ENCODE assay signal across 1 cellular context in the genomic region with DNA sequence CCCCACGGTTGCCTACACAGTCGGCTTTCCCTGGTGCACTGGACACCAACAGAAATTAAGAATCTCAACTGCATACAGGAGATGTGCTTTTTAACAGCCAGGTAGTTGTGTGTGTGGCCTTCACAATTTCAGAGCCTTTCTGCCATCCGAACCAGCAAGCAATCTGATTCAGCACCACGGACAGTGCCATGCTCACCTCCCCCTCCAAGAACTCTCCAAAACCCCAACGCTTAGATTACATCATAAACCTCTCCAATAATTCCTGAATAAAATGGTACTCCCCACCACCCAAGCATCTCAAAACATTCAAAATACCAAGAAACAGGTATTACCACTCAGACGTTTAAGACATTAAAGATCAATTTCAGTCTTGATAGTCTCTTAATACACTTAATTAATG.
TF ChIP-seq lines count a peak whose summit lies in the region.

No MANE protein-coding gene starts in this region.

TF ChIP-seq in K562, 482 proteins besides CTCF, POLR2A, EP300 and RAD21 (continued from another document and continues in another):
- TF ChIP-seq, protein P1, sequence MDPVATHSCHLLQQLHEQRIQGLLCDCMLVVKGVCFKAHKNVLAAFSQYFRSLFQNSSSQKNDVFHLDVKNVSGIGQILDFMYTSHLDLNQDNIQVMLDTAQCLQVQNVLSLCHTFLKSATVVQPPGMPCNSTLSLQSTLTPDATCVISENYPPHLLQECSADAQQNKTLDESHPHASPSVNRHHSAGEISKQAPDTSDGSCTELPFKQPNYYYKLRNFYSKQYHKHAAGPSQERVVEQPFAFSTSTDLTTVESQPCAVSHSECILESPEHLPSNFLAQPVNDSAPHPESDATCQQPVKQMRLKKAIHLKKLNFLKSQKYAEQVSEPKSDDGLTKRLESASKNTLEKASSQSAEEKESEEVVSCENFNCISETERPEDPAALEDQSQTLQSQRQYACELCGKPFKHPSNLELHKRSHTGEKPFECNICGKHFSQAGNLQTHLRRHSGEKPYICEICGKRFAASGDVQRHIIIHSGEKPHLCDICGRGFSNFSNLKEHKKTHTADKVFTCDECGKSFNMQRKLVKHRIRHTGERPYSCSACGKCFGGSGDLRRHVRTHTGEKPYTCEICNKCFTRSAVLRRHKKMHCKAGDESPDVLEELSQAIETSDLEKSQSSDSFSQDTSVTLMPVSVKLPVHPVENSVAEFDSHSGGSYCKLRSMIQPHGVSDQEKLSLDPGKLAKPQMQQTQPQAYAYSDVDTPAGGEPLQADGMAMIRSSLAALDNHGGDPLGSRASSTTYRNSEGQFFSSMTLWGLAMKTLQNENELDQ (CRISPR knock-in tag; IDR thresholded peaks at IDR 0.05; ENCODE audit: borderline replicate concordance) = no peak
- TF ChIP-seq HDAC2 (IDR thresholded peaks at IDR 0.05) (peak; percentile 69; the same call in 1 of the 2 replicates), ZNF41 (CRISPR knock-in tag; conservative IDR thresholded peaks at IDR 0.05) (no peak), ZNF583 (CRISPR knock-in tag; IDR thresholded peaks at IDR 0.05) (no peak), SRF (CRISPR knock-in tag; IDR thresholded peaks at IDR 0.05) (0 out of 4 replicates have a peak, but pooled peaks of 1 of the 2 experiments have one; percentile 26), NEUROD1 (IDR thresholded peaks at IDR 0.05; ENCODE audit: borderline replicate concordance, low read depth, low read length, partially characterized antibody) (no peak), NR1H2 (CRISPR knock-in tag; IDR thresholded peaks at IDR 0.05) (no peak), NCOA1 (IDR thresholded peaks at IDR 0.05; ENCODE audit: low read depth) (0 out of 2 replicates have a peak, but pooled peaks have one; percentile 58), ZNF79 (CRISPR knock-in tag; IDR thresholded peaks at IDR 0.05; ENCODE audit: low read depth) (no peak), NUFIP1 (IDR thresholded peaks at IDR 0.05; ENCODE audit: partially characterized antibody) (no peak), POLR2AphosphoS5 (IDR thresholded peaks at IDR 0.05; ENCODE audit: control insufficient read depth, insufficient read depth, low read depth, low read length) (no peak), HMG20B (CRISPR knock-in tag; IDR thresholded peaks at IDR 0.05) (no peak), ZNF57 (CRISPR knock-in tag; IDR thresholded peaks at IDR 0.05) (no peak), XRCC4 (IDR thresholded peaks at IDR 0.05; ENCODE audit: extremely low read depth, insufficient read depth, insufficient read length) (no peak), ZNF347 (CRISPR knock-in tag; IDR thresholded peaks at IDR 0.05; ENCODE audit: low read depth) (no peak), ZNF212 (CRISPR knock-in tag; IDR thresholded peaks at IDR 0.05) (no peak), HDAC1 (IDR thresholded peaks at IDR 0.05) (peak in 1 of 2 experiments; percentile 27; a peak in 1 of 4 replicates), ATF7 (IDR thresholded peaks at IDR 0.05) (no peak), MYNN (IDR thresholded peaks at IDR 0.05) (no peak), MYNN (CRISPR knock-in tag; IDR thresholded peaks at IDR 0.05) (no peak), GATAD2B (IDR thresholded peaks at IDR 0.05; ENCODE audit: borderline replicate concordance) (no peak), FUS (optimal IDR thresholded peaks at IDR 0.05; ENCODE audit: low read depth, low read length) (no peak), ZNF197 (CRISPR knock-in tag; IDR thresholded peaks at IDR 0.05; ENCODE audit: low read depth) (0 out of 2 replicates have a peak, but pooled peaks have one; percentile 33), TBL1XR1 (IDR thresholded peaks at IDR 0.05; ENCODE audit: low read length in 2 of 2) (no peak), EWSR1 (IDR thresholded peaks at IDR 0.05; ENCODE audit: borderline replicate concordance, low read depth, partially characterized antibody) (no peak), CHD2 (IDR thresholded peaks at IDR 0.05; ENCODE audit: low read depth, low read length) (no peak)
- TF ChIP-seq, protein P2, sequence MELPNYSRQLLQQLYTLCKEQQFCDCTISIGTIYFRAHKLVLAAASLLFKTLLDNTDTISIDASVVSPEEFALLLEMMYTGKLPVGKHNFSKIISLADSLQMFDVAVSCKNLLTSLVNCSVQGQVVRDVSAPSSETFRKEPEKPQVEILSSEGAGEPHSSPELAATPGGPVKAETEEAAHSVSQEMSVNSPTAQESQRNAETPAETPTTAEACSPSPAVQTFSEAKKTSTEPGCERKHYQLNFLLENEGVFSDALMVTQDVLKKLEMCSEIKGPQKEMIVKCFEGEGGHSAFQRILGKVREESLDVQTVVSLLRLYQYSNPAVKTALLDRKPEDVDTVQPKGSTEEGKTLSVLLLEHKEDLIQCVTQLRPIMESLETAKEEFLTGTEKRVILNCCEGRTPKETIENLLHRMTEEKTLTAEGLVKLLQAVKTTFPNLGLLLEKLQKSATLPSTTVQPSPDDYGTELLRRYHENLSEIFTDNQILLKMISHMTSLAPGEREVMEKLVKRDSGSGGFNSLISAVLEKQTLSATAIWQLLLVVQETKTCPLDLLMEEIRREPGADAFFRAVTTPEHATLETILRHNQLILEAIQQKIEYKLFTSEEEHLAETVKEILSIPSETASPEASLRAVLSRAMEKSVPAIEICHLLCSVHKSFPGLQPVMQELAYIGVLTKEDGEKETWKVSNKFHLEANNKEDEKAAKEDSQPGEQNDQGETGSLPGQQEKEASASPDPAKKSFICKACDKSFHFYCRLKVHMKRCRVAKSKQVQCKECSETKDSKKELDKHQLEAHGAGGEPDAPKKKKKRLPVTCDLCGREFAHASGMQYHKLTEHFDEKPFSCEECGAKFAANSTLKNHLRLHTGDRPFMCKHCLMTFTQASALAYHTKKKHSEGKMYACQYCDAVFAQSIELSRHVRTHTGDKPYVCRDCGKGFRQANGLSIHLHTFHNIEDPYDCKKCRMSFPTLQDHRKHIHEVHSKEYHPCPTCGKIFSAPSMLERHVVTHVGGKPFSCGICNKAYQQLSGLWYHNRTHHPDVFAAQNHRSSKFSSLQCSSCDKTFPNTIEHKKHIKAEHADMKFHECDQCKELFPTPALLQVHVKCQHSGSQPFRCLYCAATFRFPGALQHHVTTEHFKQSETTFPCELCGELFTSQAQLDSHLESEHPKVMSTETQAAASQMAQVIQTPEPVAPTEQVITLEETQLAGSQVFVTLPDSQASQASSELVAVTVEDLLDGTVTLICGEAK (IDR thresholded peaks at IDR 0.05) = peak; percentile 35; the same call in 1 of the 2 replicates
- TF ChIP-seq, protein P2 (CRISPR knock-in tag; IDR thresholded peaks at IDR 0.05) = no peak
- TF ChIP-seq, protein P3, sequence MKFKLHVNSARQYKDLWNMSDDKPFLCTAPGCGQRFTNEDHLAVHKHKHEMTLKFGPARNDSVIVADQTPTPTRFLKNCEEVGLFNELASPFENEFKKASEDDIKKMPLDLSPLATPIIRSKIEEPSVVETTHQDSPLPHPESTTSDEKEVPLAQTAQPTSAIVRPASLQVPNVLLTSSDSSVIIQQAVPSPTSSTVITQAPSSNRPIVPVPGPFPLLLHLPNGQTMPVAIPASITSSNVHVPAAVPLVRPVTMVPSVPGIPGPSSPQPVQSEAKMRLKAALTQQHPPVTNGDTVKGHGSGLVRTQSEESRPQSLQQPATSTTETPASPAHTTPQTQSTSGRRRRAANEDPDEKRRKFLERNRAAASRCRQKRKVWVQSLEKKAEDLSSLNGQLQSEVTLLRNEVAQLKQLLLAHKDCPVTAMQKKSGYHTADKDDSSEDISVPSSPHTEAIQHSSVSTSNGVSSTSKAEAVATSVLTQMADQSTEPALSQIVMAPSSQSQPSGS (CRISPR knock-in tag; IDR thresholded peaks at IDR 0.05) = no peak
- TF ChIP-seq, protein P4, sequence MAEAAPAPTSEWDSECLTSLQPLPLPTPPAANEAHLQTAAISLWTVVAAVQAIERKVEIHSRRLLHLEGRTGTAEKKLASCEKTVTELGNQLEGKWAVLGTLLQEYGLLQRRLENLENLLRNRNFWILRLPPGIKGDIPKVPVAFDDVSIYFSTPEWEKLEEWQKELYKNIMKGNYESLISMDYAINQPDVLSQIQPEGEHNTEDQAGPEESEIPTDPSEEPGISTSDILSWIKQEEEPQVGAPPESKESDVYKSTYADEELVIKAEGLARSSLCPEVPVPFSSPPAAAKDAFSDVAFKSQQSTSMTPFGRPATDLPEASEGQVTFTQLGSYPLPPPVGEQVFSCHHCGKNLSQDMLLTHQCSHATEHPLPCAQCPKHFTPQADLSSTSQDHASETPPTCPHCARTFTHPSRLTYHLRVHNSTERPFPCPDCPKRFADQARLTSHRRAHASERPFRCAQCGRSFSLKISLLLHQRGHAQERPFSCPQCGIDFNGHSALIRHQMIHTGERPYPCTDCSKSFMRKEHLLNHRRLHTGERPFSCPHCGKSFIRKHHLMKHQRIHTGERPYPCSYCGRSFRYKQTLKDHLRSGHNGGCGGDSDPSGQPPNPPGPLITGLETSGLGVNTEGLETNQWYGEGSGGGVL (CRISPR knock-in tag; IDR thresholded peaks at IDR 0.05) = no peak
- TF ChIP-seq, protein P5, sequence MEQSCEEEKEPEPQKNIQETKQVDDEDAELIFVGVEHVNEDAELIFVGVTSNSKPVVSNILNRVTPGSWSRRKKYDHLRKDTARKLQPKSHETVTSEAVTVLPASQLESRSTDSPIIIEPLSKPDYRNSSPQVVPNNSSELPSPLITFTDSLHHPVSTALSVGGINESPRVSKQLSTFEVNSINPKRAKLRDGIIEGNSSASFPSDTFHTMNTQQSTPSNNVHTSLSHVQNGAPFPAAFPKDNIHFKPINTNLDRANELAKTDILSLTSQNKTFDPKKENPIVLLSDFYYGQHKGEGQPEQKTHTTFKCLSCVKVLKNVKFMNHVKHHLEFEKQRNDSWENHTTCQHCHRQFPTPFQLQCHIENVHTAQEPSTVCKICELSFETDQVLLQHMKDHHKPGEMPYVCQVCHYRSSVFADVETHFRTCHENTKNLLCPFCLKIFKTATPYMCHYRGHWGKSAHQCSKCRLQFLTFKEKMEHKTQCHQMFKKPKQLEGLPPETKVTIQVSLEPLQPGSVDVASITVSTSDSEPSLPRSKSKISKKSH (CRISPR knock-in tag; IDR thresholded peaks at IDR 0.05) = no peak
- TF ChIP-seq, protein P6, sequence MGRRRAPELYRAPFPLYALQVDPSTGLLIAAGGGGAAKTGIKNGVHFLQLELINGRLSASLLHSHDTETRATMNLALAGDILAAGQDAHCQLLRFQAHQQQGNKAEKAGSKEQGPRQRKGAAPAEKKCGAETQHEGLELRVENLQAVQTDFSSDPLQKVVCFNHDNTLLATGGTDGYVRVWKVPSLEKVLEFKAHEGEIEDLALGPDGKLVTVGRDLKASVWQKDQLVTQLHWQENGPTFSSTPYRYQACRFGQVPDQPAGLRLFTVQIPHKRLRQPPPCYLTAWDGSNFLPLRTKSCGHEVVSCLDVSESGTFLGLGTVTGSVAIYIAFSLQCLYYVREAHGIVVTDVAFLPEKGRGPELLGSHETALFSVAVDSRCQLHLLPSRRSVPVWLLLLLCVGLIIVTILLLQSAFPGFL (CRISPR knock-in tag; IDR thresholded peaks at IDR 0.05) = no peak
- TF ChIP-seq, protein P7, sequence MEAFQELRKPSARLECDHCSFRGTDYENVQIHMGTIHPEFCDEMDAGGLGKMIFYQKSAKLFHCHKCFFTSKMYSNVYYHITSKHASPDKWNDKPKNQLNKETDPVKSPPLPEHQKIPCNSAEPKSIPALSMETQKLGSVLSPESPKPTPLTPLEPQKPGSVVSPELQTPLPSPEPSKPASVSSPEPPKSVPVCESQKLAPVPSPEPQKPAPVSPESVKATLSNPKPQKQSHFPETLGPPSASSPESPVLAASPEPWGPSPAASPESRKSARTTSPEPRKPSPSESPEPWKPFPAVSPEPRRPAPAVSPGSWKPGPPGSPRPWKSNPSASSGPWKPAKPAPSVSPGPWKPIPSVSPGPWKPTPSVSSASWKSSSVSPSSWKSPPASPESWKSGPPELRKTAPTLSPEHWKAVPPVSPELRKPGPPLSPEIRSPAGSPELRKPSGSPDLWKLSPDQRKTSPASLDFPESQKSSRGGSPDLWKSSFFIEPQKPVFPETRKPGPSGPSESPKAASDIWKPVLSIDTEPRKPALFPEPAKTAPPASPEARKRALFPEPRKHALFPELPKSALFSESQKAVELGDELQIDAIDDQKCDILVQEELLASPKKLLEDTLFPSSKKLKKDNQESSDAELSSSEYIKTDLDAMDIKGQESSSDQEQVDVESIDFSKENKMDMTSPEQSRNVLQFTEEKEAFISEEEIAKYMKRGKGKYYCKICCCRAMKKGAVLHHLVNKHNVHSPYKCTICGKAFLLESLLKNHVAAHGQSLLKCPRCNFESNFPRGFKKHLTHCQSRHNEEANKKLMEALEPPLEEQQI (IDR thresholded peaks at IDR 0.05) = peak; percentile 42; the same call in 1 of the 2 replicates
- TF ChIP-seq, protein P8, sequence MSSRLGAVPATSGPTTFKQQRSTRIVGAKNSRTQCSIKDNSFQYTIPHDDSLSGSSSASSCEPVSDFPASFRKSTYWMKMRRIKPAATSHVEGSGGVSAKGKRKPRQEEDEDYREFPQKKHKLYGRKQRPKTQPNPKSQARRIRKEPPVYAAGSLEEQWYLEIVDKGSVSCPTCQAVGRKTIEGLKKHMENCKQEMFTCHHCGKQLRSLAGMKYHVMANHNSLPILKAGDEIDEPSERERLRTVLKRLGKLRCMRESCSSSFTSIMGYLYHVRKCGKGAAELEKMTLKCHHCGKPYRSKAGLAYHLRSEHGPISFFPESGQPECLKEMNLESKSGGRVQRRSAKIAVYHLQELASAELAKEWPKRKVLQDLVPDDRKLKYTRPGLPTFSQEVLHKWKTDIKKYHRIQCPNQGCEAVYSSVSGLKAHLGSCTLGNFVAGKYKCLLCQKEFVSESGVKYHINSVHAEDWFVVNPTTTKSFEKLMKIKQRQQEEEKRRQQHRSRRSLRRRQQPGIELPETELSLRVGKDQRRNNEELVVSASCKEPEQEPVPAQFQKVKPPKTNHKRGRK (tag; IDR thresholded peaks at IDR 0.05) = no peak
